Comparison of ENCODE assay signal across 8 cellular contexts in genomic region chr1:114282751-114283403, GRCh38.
DNase-seq lines count a peak whose midpoint lies in the region; ATAC-seq, FAIRE-seq and TF ChIP-seq lines count a peak whose summit lies in the region.

No MANE protein-coding gene starts in this region.

- no peaks in the 10 kb centered on the region for H3K9me3 Mint-ChIP-seq in T-cell

- no peak overlapping the region for H3K4me3 Mint-ChIP-seq in T-cell

- no peaks in the 10 kb centered on the region for H3K36me3 Mint-ChIP-seq in T-cell

- intact Hi-C loops in left ventricle myocardium inferior (cut with micrococcal nuclease), result loop anchor here (5.0 kb wide), 1 partner anchor 306 kb away; the partner anchor contains the start of gene OLFML3

- no peaks in the 10 kb centered on the region for H3K36me3 ChIP-seq in left ventricle myocardium inferior

- H3K9me3 ChIP-seq in left ventricle myocardium inferior (replicated peaks), result no peaks in the 10 kb centered on the region

- ATAC-seq in HG02798 (IDR thresholded peaks at IDR 0.05; ENCODE audit: poor library complexity, unreplicated experiment), result peak; percentile 93
- peak; percentile 92 to 99 (median 98) for ATAC-seq in T-cell (replicated peaks in 1 of 4)

- peaks cover 2% of the 10 kb centered on the region for H3K27me3 ChIP-seq in left ventricle myocardium inferior (ENCODE audit: low read depth)

- no peak overlapping the region for H3K27ac ChIP-seq in left ventricle myocardium inferior (replicated peaks)

- DNase-seq in GM12891 (ENCODE audit: insufficient read length, low spot score), result peak; percentile 37
- DNase-seq in NCI-H146 treated with DMSO at 0.1 percent for 48 hours (lab: John Stamatoyannopoulos, UW; ENCODE audit: unreplicated experiment), result peak; percentile 42
- peak; percentile 62 to 88 (median 80) for DNase-seq in T-cell
- peak; percentile 83 for DNase-seq in amniotic epithelial cell (ENCODE audit: low read depth)
- DNase-seq in left ventricle myocardium inferior, result peak; percentile 86
- DNase-seq in retinal pigment epithelial cell (ENCODE audit: low read depth), result peak; percentile 48
- no peak for DNase-seq in cortex of kidney (lab: John Stamatoyannopoulos, UW)

- peak; percentile 95 for FAIRE-seq in GM12891 (lab: Jason Lieb, UNC)

- H3K27me3 Mint-ChIP-seq in T-cell, result no peaks in the 10 kb centered on the region

- H3K4me3 ChIP-seq in left ventricle myocardium inferior (no peak overlapping the region), retinal pigment epithelial cell (ENCODE audit: low read length) (no peak overlapping the region)

- CTCF ChIA-PET in T-cell (lab: Charles Lee), result interaction anchor here (0.6 to 1.7 kb wide), 29 partner anchors 8 to 1142 kb away, joined by 3 to 12 read pairs (median 4); partner anchors contain the start of gene OLFML3 (in 1 of the 2)

- TF ChIP-seq POLR2A in GM12891 (IDR thresholded peaks at IDR 0.05; ENCODE audit: low read depth, low read length), result no peak

- no peaks in the 10 kb centered on the region for H3K4me1 ChIP-seq in left ventricle myocardium inferior

- H3K27ac Mint-ChIP-seq in T-cell, result no peak overlapping the region

- H3K4me1 Mint-ChIP-seq in T-cell, result peaks cover 0 to 4% (median 3%) of the 10 kb centered on the region in 3 donors

- peak; percentile 93 for TF ChIP-seq CTCF in left ventricle myocardium inferior (IDR thresholded peaks at IDR 0.05; ENCODE audit: borderline replicate concordance)
- TF ChIP-seq CTCF in retinal pigment epithelial cell (conservative IDR thresholded peaks at IDR 0.05; ENCODE audit: low read depth, low read length), result peak; percentile 99

- POLR2A ChIA-PET in T-cell (lab: Charles Lee), result interaction anchor here (0.5 to 0.7 kb wide), 5 partner anchors 99 to 547 kb away, joined by 3 to 5 read pairs (median 4); no protein-coding TSS in a partner anchor

TF ChIP-seq in GM12891, 5 proteins besides CTCF, POLR2A, EP300 and RAD21:
- no peak for TF ChIP-seq POLR2AphosphoS5 (IDR thresholded peaks at IDR 0.05; ENCODE audit: low read depth, low read length)
- TF ChIP-seq SPI1 (IDR thresholded peaks at IDR 0.05; ENCODE audit: low read depth, low read length), result no peak
- no peak for TF ChIP-seq POU2F2 (IDR thresholded peaks at IDR 0.05; ENCODE audit: low read depth, low read length)
- no peak for TF ChIP-seq PAX5 (IDR thresholded peaks at IDR 0.05; ENCODE audit: insufficient read depth, low read length, severe bottlenecking)
- TF ChIP-seq TAF1 (IDR thresholded peaks at IDR 0.05; ENCODE audit: low read depth, low read length), result no peak
